Comparison of ENCODE assay signal across 8 cellular contexts in the genomic region with DNA sequence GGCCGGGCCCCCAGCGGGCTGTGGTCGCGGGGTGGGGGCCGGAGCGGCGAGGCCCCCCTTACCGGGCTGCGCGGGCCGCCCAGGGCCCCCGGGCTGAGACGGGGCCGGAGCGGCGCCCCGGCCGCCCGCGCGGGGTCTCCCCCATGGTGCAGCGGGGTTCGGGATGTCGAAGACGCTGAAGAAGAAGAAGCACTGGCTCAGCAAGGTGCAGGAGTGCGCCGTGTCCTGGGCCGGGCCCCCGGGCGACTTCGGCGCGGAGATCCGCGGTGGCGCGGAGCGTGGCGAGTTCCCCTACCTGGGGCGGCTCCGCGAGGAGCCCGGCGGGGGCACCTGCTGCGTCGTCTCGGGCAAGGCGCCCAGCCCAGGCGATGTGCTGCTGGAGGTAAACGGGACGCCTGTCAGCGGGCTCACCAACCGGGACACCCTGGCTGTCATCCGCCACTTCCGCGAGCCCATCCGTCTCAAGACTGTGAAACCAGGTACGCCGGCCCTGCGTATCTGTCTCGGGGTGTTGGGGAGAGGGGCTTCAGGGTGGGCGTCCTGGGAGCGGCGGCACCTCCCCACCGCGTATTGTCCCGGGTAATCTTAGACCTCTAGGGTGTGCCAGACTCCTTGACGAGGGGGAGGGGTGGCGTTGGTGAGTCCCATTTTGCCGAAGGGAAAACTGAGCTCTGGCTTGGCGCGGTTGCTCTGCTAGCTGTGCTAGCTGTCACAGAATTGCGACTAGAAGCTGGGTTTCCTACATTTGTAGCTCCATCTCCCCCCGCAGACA. TPM values are rescaled to one million over a fixed set of nuclear protein-coding genes. Genes with fewer than 3 reads are reported as not detected.
DNase-seq lines count a peak whose midpoint lies in the region; ATAC-seq and TF ChIP-seq lines count a peak whose summit lies in the region.

No MANE protein-coding gene starts in this region.

- H4K20me1 ChIP-seq in SK-N-SH (ENCODE audit: insufficient read depth): peaks cover 16% of the 10 kb centered on the region

- CTCF ChIA-PET in CD4-positive, alpha-beta T cell (lab: Charles Lee): interaction anchor here (1.2 to 1.4 kb wide), 2 partner anchors 8 to 319 kb away, joined by 3 to 4 read pairs; a partner anchor contains a TSS
- CTCF ChIA-PET in SK-N-SH (lab: Yijun Ruan, JAX): interaction anchor here (0.9 to 2.7 kb wide), 9 partner anchors 20 to 318 kb away, joined by 3 to 11 read pairs (median 4); a partner anchor contains a TSS

- peak overlapping the region; percentile 93 for H3K4me3 ChIP-seq in HAP-1
- H3K4me3 ChIP-seq in SK-N-SH (ENCODE audit: low read depth in 2 of 2, low read length in 1 of 2): peak overlapping the region; percentile 87 to 98

- no peaks in the 10 kb centered on the region for H3K9me3 ChIP-seq in CD4-positive, alpha-beta T cell (ENCODE audit: control insufficient read depth, low read length)
- H3K9me3 ChIP-seq in HAP-1: no peaks in the 10 kb centered on the region
- H3K9me3 ChIP-seq in SK-N-SH: no peaks in the 10 kb centered on the region

- H3K27me3 ChIP-seq in CD4-positive, alpha-beta T cell (ENCODE audit: control insufficient read depth, insufficient read depth, low read length): no peaks in the 10 kb centered on the region
- no peaks in the 10 kb centered on the region for H3K27me3 ChIP-seq in HAP-1 (ENCODE audit: low read depth)
- H3K27me3 ChIP-seq in SK-N-SH (ENCODE audit: insufficient read depth): no peaks in the 10 kb centered on the region

- intact Hi-C loops in CD4-positive, alpha-beta T cell (cut with DNase I, micrococcal nuclease): loop anchor here (2.0 to 10.0 kb wide), 6 partner anchors 16 to 1386 kb away; a partner anchor contains a TSS
- intact Hi-C loops in sciatic nerve (cut with DNase I): no loop called here

- H3K36me3 Mint-ChIP-seq in CD4-positive, alpha-beta T cell (ENCODE audit: low read depth): peaks cover 5% of the 10 kb centered on the region

- DNase-seq in CD4-positive, alpha-beta T cell: peak in 9 of 10 experiments; percentile 22 to 54 (median 35)
- DNase-seq in HAP-1 (ENCODE audit: low spot score in 2 of 2): peak in 1 of 2 experiments; percentile 65
- DNase-seq in SK-N-SH: peak; percentile 40
- peak in 26 of 51 donors; percentile 4 to 56 (median 26) for DNase-seq in hypothalamus (lab: John Stamatoyannopoulos, UW)
- DNase-seq in sciatic nerve (ENCODE audit: low spot score): peak; percentile 71
- no peak for DNase-seq in G401 (ENCODE audit: low spot score)

- under 1% methylated on average over 36 of the region's 74 CpGs for WGBS in SK-N-SH (ENCODE audit: low lambda C conversion rate)
- WGBS in adipose tissue, 3 donors: 0 to 1% (median 0%) methylated on average over 53 to 74 of the region's 74 CpGs

- peaks cover 28% of the 10 kb centered on the region for H3K4me1 Mint-ChIP-seq in CD4-positive, alpha-beta T cell (ENCODE audit: low read depth)

- H3K9me2 ChIP-seq in SK-N-SH: no peaks in the 10 kb centered on the region

- TF ChIP-seq CTCF in CD4-positive, alpha-beta T cell (IDR thresholded peaks at IDR 0.05): no peak
- TF ChIP-seq CTCF in SK-N-SH (IDR thresholded peaks at IDR 0.05): no peak

- H3K79me2 ChIP-seq in SK-N-SH (ENCODE audit: insufficient read depth): peaks cover 57% of the 10 kb centered on the region

- no peaks in the 10 kb centered on the region for H3K9me3 Mint-ChIP-seq in CD4-positive, alpha-beta T cell

- in situ Hi-C loops in HAP-1 (cut with MboI; ENCODE audit: low sequenced_read_pairs): no loop called here
- in situ Hi-C loops in G401 (cut with HindIII; ENCODE audit: low sequenced_read_pairs): no loop called here

- H3K9ac ChIP-seq in SK-N-SH: peak overlapping the region; percentile 85

- no peak for TF ChIP-seq EP300 in SK-N-SH (IDR thresholded peaks at IDR 0.05; ENCODE audit: borderline replicate concordance in 1 of 2, low read depth in 1 of 2, low read length in 1 of 2)

- H3F3A ChIP-seq in SK-N-SH (replicated peaks; ENCODE audit: insufficient read depth): peaks cover 8% of the 10 kb centered on the region

- POLR2A ChIA-PET in CD4-positive, alpha-beta T cell (lab: Charles Lee): interaction anchor here (0.8 to 2.0 kb wide), 7 partner anchors 24 to 676 kb away, joined by 3 to 16 read pairs (median 4); a partner anchor contains a TSS
- POLR2A ChIA-PET in SK-N-SH (lab: Yijun Ruan, JAX): interaction anchor here (0.9 to 1.4 kb wide), 5 partner anchors 108 to 319 kb away, joined by 3 to 9 read pairs (median 3); a partner anchor contains a TSS

- peak overlapping the region; percentile 67 for H3K27ac Mint-ChIP-seq in CD4-positive, alpha-beta T cell

- peak; percentile 7 for ATAC-seq in CD4-positive, alpha-beta T cell (ENCODE audit: poor library complexity)
- no peak for ATAC-seq in sciatic nerve
- no peak for ATAC-seq in HG02623 (IDR thresholded peaks at IDR 0.05; ENCODE audit: unreplicated experiment)

- H3K36me3 ChIP-seq in HAP-1 (replicated peaks) (no peaks in the 10 kb centered on the region), SK-N-SH (replicated peaks in 1 of 2; ENCODE audit: control insufficient read depth in 1 of 2, insufficient read depth in 2 of 2, low read length in 1 of 2) (no peaks in the 10 kb centered on the region)

- H2AFZ ChIP-seq in SK-N-SH (ENCODE audit: low read depth): peak overlapping the region; percentile 84; the same call in 1 of the 2 replicates

- peak overlapping the region; percentile 79 for H3K4me2 ChIP-seq in SK-N-SH

- no peak overlapping the region for H3K27ac ChIP-seq in CD4-positive, alpha-beta T cell (ENCODE audit: low read depth, low read length)
- H3K27ac ChIP-seq in SK-N-SH (ENCODE audit: low read depth in 2 of 2, low read length in 1 of 2) (peak overlapping the region; percentile 57 to 94), adipose tissue (ENCODE audit: low read depth, low read length) (peak overlapping the region; percentile 52)

- peak; percentile 29 for TF ChIP-seq RAD21 in SK-N-SH (IDR thresholded peaks at IDR 0.05; ENCODE audit: low read length)

- H3K27me3 Mint-ChIP-seq in CD4-positive, alpha-beta T cell: no peaks in the 10 kb centered on the region

- peaks cover 23% of the 10 kb centered on the region for H3K4me1 ChIP-seq in HAP-1
- peaks cover 0 to 11% of the 10 kb centered on the region in 2 experiments; a peak in 2 of 4 replicates for H3K4me1 ChIP-seq in SK-N-SH (ENCODE audit: control insufficient read depth in 1 of 2, insufficient read depth in 2 of 2, low read depth in 1 of 2, low read length in 1 of 2)

- H3K4me3 Mint-ChIP-seq in CD4-positive, alpha-beta T cell: peak overlapping the region; percentile 86

TF ChIP-seq in SK-N-SH, 30 proteins besides CTCF, POLR2A, EP300 and RAD21:
- TF ChIP-seq, protein P1, sequence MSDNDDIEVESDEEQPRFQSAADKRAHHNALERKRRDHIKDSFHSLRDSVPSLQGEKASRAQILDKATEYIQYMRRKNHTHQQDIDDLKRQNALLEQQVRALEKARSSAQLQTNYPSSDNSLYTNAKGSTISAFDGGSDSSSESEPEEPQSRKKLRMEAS (IDR thresholded peaks at IDR 0.05; ENCODE audit: low read depth): 0 out of 2 replicates have a peak, but pooled peaks have one; percentile 13
- TF ChIP-seq, protein P2, sequence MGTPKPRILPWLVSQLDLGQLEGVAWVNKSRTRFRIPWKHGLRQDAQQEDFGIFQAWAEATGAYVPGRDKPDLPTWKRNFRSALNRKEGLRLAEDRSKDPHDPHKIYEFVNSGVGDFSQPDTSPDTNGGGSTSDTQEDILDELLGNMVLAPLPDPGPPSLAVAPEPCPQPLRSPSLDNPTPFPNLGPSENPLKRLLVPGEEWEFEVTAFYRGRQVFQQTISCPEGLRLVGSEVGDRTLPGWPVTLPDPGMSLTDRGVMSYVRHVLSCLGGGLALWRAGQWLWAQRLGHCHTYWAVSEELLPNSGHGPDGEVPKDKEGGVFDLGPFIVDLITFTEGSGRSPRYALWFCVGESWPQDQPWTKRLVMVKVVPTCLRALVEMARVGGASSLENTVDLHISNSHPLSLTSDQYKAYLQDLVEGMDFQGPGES (IDR thresholded peaks at IDR 0.05; ENCODE audit: low read depth, low read length): no peak
- no peak for TF ChIP-seq ELF1 (IDR thresholded peaks at IDR 0.05)
- TF ChIP-seq CHD2 (IDR thresholded peaks at IDR 0.05; ENCODE audit: low read length, partially characterized antibody): peak; percentile 22
- TF ChIP-seq, protein P3, sequence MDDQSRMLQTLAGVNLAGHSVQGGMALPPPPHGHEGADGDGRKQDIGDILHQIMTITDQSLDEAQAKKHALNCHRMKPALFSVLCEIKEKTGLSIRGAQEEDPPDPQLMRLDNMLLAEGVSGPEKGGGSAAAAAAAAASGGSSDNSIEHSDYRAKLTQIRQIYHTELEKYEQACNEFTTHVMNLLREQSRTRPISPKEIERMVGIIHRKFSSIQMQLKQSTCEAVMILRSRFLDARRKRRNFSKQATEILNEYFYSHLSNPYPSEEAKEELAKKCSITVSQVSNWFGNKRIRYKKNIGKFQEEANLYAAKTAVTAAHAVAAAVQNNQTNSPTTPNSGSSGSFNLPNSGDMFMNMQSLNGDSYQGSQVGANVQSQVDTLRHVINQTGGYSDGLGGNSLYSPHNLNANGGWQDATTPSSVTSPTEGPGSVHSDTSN (IDR thresholded peaks at IDR 0.05): 0 out of 2 replicates have a peak, but pooled peaks have one; percentile 9
- peak; percentile 62 for TF ChIP-seq RCOR1 (IDR thresholded peaks at IDR 0.05; ENCODE audit: low read length)
- peak; percentile 36 for TF ChIP-seq MXI1 (IDR thresholded peaks at IDR 0.05; ENCODE audit: low read depth, low read length)

RNA-seq across cellular contexts. Expression of a gene that starts 0.7 kb away (rescaled TPM):
- 1 to 10 TPM; 6.7 to 8.7 TPM for total RNA-seq in CD4-positive, alpha-beta T cell
- polyA plus RNA-seq in SK-N-SH (2012; rRNA removed): 2.9 and 3.8 TPM in 2 replicates
- 4.3 and 4.6 TPM in 2 replicates for polyA plus RNA-seq in SK-N-SH (2012; cell fraction: cytosol; rRNA removed)
- polyA plus RNA-seq in SK-N-SH (2012; cell fraction: nucleus; rRNA removed): 3.6 and 6.0 TPM in 2 replicates
- 1 to 10 TPM; 2.9 to 6.0 (median 3.8) TPM for polyA plus RNA-seq in adipose tissue
- 15.9 TPM for total RNA-seq in sciatic nerve
- total RNA-seq in G401 (2014; rRNA removed; shearing (Covaris generic)): 1.4 and 2.4 TPM in 2 replicates
